In genomic region chr6:20826378-20826777, GRCh38 we compare ENCODE assay signal across 1 cellular context.
A peak's percentile ranks its signal among the peaks of the same experiment; 100 is the strongest.
TF ChIP-seq lines count a peak whose summit lies in the region.

No MANE protein-coding gene starts in this region.

TF ChIP-seq in K562, 482 proteins besides CTCF, POLR2A, EP300 and RAD21 (continued from another document and continues in another):
- TF ChIP-seq RERE (CRISPR knock-in tag; IDR thresholded peaks at IDR 0.05; ENCODE audit: borderline replicate concordance) (no peak), UBTF (IDR thresholded peaks at IDR 0.05; ENCODE audit: borderline replicate concordance in 1 of 2, low read depth in 2 of 2, low read length in 2 of 2) (no peak), ZNF232 (CRISPR knock-in tag; IDR thresholded peaks at IDR 0.05) (no peak), ZKSCAN1 (IDR thresholded peaks at IDR 0.05; ENCODE audit: low read depth, low read length) (no peak), STAT5A (IDR thresholded peaks at IDR 0.05; ENCODE audit: borderline replicate concordance, low read length) (peak; percentile 40; the same call in 1 of the 2 replicates), RUNX1 (IDR thresholded peaks at IDR 0.05; ENCODE audit: low read depth) (no peak), KDM2B (CRISPR knock-in tag; IDR thresholded peaks at IDR 0.05) (no peak), RB1 (IDR thresholded peaks at IDR 0.05; ENCODE audit: low read depth) (no peak), CAMTA2 (CRISPR knock-in tag; conservative IDR thresholded peaks at IDR 0.05) (no peak), MEF2A (IDR thresholded peaks at IDR 0.05; ENCODE audit: control insufficient read depth, low read depth, low read length) (no peak), DEAF1 (CRISPR knock-in tag; IDR thresholded peaks at IDR 0.05) (no peak), KLF13 (tag; IDR thresholded peaks at IDR 0.05; ENCODE audit: borderline replicate concordance, low read depth) (no peak), MECOM (CRISPR knock-in tag; IDR thresholded peaks at IDR 0.05) (no peak), ZNF324 (CRISPR knock-in tag; IDR thresholded peaks at IDR 0.05) (no peak), TEAD4 (IDR thresholded peaks at IDR 0.05; ENCODE audit: low read length) (peak; percentile 76), TEAD4 (CRISPR knock-in tag; IDR thresholded peaks at IDR 0.05; ENCODE audit: borderline replicate concordance) (no peak), ZNF253 (CRISPR knock-in tag; conservative IDR thresholded peaks at IDR 0.05) (no peak), ZNF696 (CRISPR knock-in tag; conservative IDR thresholded peaks at IDR 0.05) (no peak), MAFF (IDR thresholded peaks at IDR 0.05; ENCODE audit: low read length) (no peak), GATAD2B (IDR thresholded peaks at IDR 0.05; ENCODE audit: borderline replicate concordance) (no peak), SP1 (CRISPR knock-in tag; IDR thresholded peaks at IDR 0.05) (no peak), MEIS2 (IDR thresholded peaks at IDR 0.05; ENCODE audit: partially characterized antibody) (peak; percentile 2), ZNF239 (CRISPR knock-in tag; IDR thresholded peaks at IDR 0.05) (no peak), SETDB1 (IDR thresholded peaks at IDR 0.05; ENCODE audit: low read length) (no peak), TRIM28 (IDR thresholded peaks at IDR 0.05) (no peak), DIDO1 (tag; IDR thresholded peaks at IDR 0.05; ENCODE audit: low read depth) (no peak), NRF1 (conservative IDR thresholded peaks at IDR 0.05 in 1 of 2, IDR thresholded peaks at IDR 0.05 in 1 of 2) (no peak), ZNF12 (CRISPR knock-in tag; IDR thresholded peaks at IDR 0.05) (no peak), PRMT5 (CRISPR knock-in tag; IDR thresholded peaks at IDR 0.05) (no peak), CEBPG (CRISPR knock-in tag; IDR thresholded peaks at IDR 0.05) (no peak), CEBPG (tag; conservative IDR thresholded peaks at IDR 0.05 in 1 of 2, IDR thresholded peaks at IDR 0.05 in 1 of 2) (no peak), BRCA1 (IDR thresholded peaks at IDR 0.05) (no peak), BRCA1 (CRISPR knock-in tag; IDR thresholded peaks at IDR 0.05) (no peak), BMI1 (IDR thresholded peaks at IDR 0.05; ENCODE audit: low read length) (no peak), ZNF124 (CRISPR knock-in tag; IDR thresholded peaks at IDR 0.05) (no peak), ZNF133 (CRISPR knock-in tag; IDR thresholded peaks at IDR 0.05) (no peak), ESRRA (IDR thresholded peaks at IDR 0.05; ENCODE audit: borderline replicate concordance, low read depth) (no peak), NR3C1 (CRISPR knock-in tag; IDR thresholded peaks at IDR 0.05) (no peak), IFI16 (CRISPR knock-in tag; IDR thresholded peaks at IDR 0.05) (no peak), POLR3A (IDR thresholded peaks at IDR 0.05; ENCODE audit: borderline replicate concordance, extremely low read depth, insufficient read depth, insufficient read length) (no peak)
- TF ChIP-seq, protein P1, sequence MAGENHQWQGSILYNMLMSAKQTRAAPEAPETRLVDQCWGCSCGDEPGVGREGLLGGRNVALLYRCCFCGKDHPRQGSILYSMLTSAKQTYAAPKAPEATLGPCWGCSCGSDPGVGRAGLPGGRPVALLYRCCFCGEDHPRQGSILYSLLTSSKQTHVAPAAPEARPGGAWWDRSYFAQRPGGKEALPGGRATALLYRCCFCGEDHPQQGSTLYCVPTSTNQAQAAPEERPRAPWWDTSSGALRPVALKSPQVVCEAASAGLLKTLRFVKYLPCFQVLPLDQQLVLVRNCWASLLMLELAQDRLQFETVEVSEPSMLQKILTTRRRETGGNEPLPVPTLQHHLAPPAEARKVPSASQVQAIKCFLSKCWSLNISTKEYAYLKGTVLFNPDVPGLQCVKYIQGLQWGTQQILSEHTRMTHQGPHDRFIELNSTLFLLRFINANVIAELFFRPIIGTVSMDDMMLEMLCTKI (IDR thresholded peaks at IDR 0.05; ENCODE audit: partially characterized antibody), result no peak
- TF ChIP-seq, protein P2, sequence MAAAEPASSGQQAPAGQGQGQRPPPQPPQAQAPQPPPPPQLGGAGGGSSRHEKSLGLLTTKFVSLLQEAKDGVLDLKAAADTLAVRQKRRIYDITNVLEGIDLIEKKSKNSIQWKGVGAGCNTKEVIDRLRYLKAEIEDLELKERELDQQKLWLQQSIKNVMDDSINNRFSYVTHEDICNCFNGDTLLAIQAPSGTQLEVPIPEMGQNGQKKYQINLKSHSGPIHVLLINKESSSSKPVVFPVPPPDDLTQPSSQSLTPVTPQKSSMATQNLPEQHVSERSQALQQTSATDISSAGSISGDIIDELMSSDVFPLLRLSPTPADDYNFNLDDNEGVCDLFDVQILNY (CRISPR knock-in tag; IDR thresholded peaks at IDR 0.05), result no peak
- TF ChIP-seq, protein P3, sequence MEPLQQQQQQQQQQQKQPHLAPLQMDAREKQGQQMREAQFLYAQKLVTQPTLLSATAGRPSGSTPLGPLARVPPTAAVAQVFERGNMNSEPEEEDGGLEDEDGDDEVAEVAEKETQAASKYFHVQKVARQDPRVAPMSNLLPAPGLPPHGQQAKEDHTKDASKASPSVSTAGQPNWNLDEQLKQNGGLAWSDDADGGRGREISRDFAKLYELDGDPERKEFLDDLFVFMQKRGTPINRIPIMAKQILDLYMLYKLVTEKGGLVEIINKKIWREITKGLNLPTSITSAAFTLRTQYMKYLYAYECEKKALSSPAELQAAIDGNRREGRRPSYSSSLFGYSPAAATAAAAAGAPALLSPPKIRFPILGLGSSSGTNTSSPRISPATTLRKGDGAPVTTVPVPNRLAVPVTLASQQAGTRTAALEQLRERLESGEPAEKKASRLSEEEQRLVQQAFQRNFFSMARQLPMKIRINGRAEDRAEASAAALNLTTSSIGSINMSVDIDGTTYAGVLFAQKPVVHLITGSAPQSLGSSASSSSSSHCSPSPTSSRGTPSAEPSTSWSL (CRISPR knock-in tag; IDR thresholded peaks at IDR 0.05; ENCODE audit: borderline replicate concordance), result no peak
- TF ChIP-seq, protein P4, sequence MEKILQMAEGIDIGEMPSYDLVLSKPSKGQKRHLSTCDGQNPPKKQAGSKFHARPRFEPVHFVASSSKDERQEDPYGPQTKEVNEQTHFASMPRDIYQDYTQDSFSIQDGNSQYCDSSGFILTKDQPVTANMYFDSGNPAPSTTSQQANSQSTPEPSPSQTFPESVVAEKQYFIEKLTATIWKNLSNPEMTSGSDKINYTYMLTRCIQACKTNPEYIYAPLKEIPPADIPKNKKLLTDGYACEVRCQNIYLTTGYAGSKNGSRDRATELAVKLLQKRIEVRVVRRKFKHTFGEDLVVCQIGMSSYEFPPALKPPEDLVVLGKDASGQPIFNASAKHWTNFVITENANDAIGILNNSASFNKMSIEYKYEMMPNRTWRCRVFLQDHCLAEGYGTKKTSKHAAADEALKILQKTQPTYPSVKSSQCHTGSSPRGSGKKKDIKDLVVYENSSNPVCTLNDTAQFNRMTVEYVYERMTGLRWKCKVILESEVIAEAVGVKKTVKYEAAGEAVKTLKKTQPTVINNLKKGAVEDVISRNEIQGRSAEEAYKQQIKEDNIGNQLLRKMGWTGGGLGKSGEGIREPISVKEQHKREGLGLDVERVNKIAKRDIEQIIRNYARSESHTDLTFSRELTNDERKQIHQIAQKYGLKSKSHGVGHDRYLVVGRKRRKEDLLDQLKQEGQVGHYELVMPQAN (IDR thresholded peaks at IDR 0.05; ENCODE audit: borderline replicate concordance), result no peak
- TF ChIP-seq, protein P5, sequence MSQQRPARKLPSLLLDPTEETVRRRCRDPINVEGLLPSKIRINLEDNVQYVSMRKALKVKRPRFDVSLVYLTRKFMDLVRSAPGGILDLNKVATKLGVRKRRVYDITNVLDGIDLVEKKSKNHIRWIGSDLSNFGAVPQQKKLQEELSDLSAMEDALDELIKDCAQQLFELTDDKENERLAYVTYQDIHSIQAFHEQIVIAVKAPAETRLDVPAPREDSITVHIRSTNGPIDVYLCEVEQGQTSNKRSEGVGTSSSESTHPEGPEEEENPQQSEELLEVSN (IDR thresholded peaks at IDR 0.05; ENCODE audit: borderline replicate concordance in 1 of 2, extremely low read depth in 1 of 2, insufficient read depth in 1 of 2, insufficient read length in 1 of 2, low read depth in 1 of 2, low read length in 1 of 2, poor library complexity in 1 of 2, severe bottlenecking in 1 of 2), result no peak
- TF ChIP-seq, protein P6, sequence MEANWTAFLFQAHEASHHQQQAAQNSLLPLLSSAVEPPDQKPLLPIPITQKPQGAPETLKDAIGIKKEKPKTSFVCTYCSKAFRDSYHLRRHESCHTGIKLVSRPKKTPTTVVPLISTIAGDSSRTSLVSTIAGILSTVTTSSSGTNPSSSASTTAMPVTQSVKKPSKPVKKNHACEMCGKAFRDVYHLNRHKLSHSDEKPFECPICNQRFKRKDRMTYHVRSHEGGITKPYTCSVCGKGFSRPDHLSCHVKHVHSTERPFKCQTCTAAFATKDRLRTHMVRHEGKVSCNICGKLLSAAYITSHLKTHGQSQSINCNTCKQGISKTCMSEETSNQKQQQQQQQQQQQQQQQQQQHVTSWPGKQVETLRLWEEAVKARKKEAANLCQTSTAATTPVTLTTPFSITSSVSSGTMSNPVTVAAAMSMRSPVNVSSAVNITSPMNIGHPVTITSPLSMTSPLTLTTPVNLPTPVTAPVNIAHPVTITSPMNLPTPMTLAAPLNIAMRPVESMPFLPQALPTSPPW (CRISPR knock-in tag; IDR thresholded peaks at IDR 0.05), result no peak
- TF ChIP-seq, protein P7, sequence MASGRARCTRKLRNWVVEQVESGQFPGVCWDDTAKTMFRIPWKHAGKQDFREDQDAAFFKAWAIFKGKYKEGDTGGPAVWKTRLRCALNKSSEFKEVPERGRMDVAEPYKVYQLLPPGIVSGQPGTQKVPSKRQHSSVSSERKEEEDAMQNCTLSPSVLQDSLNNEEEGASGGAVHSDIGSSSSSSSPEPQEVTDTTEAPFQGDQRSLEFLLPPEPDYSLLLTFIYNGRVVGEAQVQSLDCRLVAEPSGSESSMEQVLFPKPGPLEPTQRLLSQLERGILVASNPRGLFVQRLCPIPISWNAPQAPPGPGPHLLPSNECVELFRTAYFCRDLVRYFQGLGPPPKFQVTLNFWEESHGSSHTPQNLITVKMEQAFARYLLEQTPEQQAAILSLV (tag; IDR thresholded peaks at IDR 0.05), result no peak
- TF ChIP-seq, protein P8, sequence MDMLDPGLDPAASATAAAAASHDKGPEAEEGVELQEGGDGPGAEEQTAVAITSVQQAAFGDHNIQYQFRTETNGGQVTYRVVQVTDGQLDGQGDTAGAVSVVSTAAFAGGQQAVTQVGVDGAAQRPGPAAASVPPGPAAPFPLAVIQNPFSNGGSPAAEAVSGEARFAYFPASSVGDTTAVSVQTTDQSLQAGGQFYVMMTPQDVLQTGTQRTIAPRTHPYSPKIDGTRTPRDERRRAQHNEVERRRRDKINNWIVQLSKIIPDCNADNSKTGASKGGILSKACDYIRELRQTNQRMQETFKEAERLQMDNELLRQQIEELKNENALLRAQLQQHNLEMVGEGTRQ (CRISPR knock-in tag; IDR thresholded peaks at IDR 0.05), result no peak
